Comparison of ENCODE assay signal across 18 cellular contexts in genomic region chr9:69861011-69861410, GRCh38.
"Had no signal": no experiment of that assay in that cellular context is flagged by ENCODE, and none has a peak within 500 bp of the region (broad histone marks: within the 10 kb centered on the region; RNA-seq: fewer than 3 reads in every experiment).

No MANE protein-coding gene starts in this region.

- DNase-seq: activated CD4-positive, alpha-beta T cell treated with anti-CD3 and anti-CD28 coated beads for 1 hour; activated CD4-positive, alpha-beta T cell treated with anti-CD3 and anti-CD28 coated beads, Interleukin-2, amount 50 U/mL, for 1 hour; activated T-cell treated with anti-CD3 and anti-CD28 coated beads, Interleukin-2, amount 50 U/mL, for 1 hour; adrenal gland; cerebellar nuclear complex; cortex of kidney; endodermal cell; immature natural killer cell; left ventricle myocardium inferior; naive thymus-derived CD8-positive, alpha-beta T cell; posterior cingulate gyrus; stimulated activated CD4-positive, alpha-beta T cell treated with anti-CD3 and anti-CD28 coated beads, Interleukin-15, amount 100 ng/mL, for 24 hours; stomach; WERI-Rb-1 had no signal

- H3K4me3 ChIP-seq: adrenal gland, left ventricle myocardium inferior, neural progenitor cell, smooth muscle cell, stomach, suprapubic skin, tibial nerve had no signal
